Comparison of ENCODE assay signal across 9 cellular contexts in genomic region chr20:62716198-62716940, GRCh38. TPM values are rescaled to one million over a fixed set of nuclear protein-coding genes. Genes with fewer than 3 reads are reported as not detected.
DNase-seq lines count a peak whose midpoint lies in the region; ATAC-seq and TF ChIP-seq lines count a peak whose summit lies in the region.
"Had no signal": no experiment of that assay in that cellular context is flagged by ENCODE, and none has a peak within 500 bp of the region (broad histone marks: within the 10 kb centered on the region; RNA-seq: fewer than 3 reads in every experiment).

No MANE protein-coding gene starts in this region.

- 0 out of 2 replicates have a peak, but pooled peaks have one; percentile 8 for ATAC-seq in PC-3
- ATAC-seq in GM19351 (IDR thresholded peaks at IDR 0.05; ENCODE audit: unreplicated experiment), result no peak
- ATAC-seq: right cardiac atrium had no signal

- peaks cover 5% of the 10 kb centered on the region; the same call in 1 of the 2 replicates for H3K4me1 ChIP-seq in PC-3 (ENCODE audit: insufficient read depth, low read length)
- peaks cover 7% of the 10 kb centered on the region; the same call in 1 of the 2 replicates for H3K4me1 ChIP-seq in PC-9 (replicated peaks; ENCODE audit: insufficient read depth)

- POLR2A ChIA-PET in PC-3 (lab: Charles Lee; ENCODE audit: unreplicated experiment), result no interaction called here
- POLR2A ChIA-PET in PC-9 (lab: Charles Lee; ENCODE audit: unreplicated experiment), result no interaction called here

- H3K27ac ChIP-seq in PC-3 (ENCODE audit: low read length) (no peak overlapping the region), PC-9 (no peak overlapping the region)

- peaks cover 1% of the 10 kb centered on the region for H3K36me3 Mint-ChIP-seq in stimulated activated naive CD8-positive, alpha-beta T cell treated with anti-CD3 and anti-CD28 coated beads, Interleukin-15, Interleukin-2, amounts not matched to agents 100 ng/mL and 50 ng/mL, for 24 hours (ENCODE audit: low read depth)

- H3K9me3 Mint-ChIP-seq in stimulated activated naive CD8-positive, alpha-beta T cell treated with anti-CD3 and anti-CD28 coated beads, Interleukin-15, Interleukin-2, amounts not matched to agents 100 ng/mL and 50 ng/mL, for 24 hours, result peaks cover 1% of the 10 kb centered on the region

- H3K27me3 Mint-ChIP-seq in stimulated activated naive CD8-positive, alpha-beta T cell treated with anti-CD3 and anti-CD28 coated beads, Interleukin-15, Interleukin-2, amounts not matched to agents 100 ng/mL and 50 ng/mL, for 24 hours, result peaks cover 5% of the 10 kb centered on the region

- H3K4me2 ChIP-seq in PC-3 (ENCODE audit: low read length) (no peak overlapping the region), PC-9 (no peak overlapping the region)

- H3K79me2 ChIP-seq in PC-3 (ENCODE audit: low read length), result no peaks in the 10 kb centered on the region
- H3K79me2 ChIP-seq in PC-9 (ENCODE audit: low read depth), result peaks cover 23% of the 10 kb centered on the region

- TF ChIP-seq CTCF in PC-3 (conservative IDR thresholded peaks at IDR 0.05; ENCODE audit: low read depth, low read length), result no peak
- no peak for TF ChIP-seq CTCF in fibroblast of the aortic adventitia (IDR thresholded peaks at IDR 0.05; ENCODE audit: insufficient read depth, low read length)
- no peak for TF ChIP-seq CTCF in PC-9 (conservative IDR thresholded peaks at IDR 0.05)

- no peaks in the 10 kb centered on the region for H3K9me2 ChIP-seq in PC-3 (replicated peaks; ENCODE audit: low read length)
- no peaks in the 10 kb centered on the region for H3K9me2 ChIP-seq in PC-9 (ENCODE audit: insufficient read depth)

- peak overlapping the region; percentile 27 for H3K4me3 Mint-ChIP-seq in stimulated activated naive CD8-positive, alpha-beta T cell treated with anti-CD3 and anti-CD28 coated beads, Interleukin-15, Interleukin-2, amounts not matched to agents 100 ng/mL and 50 ng/mL, for 24 hours

- no peaks in the 10 kb centered on the region for H3F3A ChIP-seq in PC-3 (ENCODE audit: low read length, unreplicated experiment)
- H3F3A ChIP-seq in PC-9 (ENCODE audit: insufficient read depth, low read depth), result 0 out of 2 replicates have a peak, but pooled peaks cover 7% of the 10 kb centered on the region

- intact Hi-C loops in PC-3 (cut with micrococcal nuclease) (no loop called here), PC-9 (cut with micrococcal nuclease; ENCODE audit: unreplicated experiment) (no loop called here)

- no peak overlapping the region for H3K4me3 ChIP-seq in PC-3 (ENCODE audit: low read length)
- H3K4me3 ChIP-seq in fibroblast of the aortic adventitia (ENCODE audit: low read depth, low read length), result no peak overlapping the region
- no peak overlapping the region for H3K4me3 ChIP-seq in PC-9

- no peaks in the 10 kb centered on the region for H3K27me3 ChIP-seq in PC-3 (ENCODE audit: low read length)
- no peaks in the 10 kb centered on the region for H3K27me3 ChIP-seq in PC-9 (ENCODE audit: insufficient read depth, low read depth)

- H4K20me1 ChIP-seq in PC-3 (ENCODE audit: low read length) (no peaks in the 10 kb centered on the region), PC-9 (ENCODE audit: insufficient read depth) (no peaks in the 10 kb centered on the region; the same call in 1 of the 2 replicates)

- TF ChIP-seq POLR2A in erythroblast (IDR thresholded peaks at IDR 0.05; ENCODE audit: low read length), result no peak

- DNase-seq in PC-3 (no peak), fibroblast of the aortic adventitia (ENCODE audit: low read depth) (peak; percentile 58), erythroblast (lab: John Stamatoyannopoulos, UW) (no peak), PC-9 (no peak)
- peak; percentile 71 for DNase-seq in activated CD8-positive, alpha-beta memory T cell treated with anti-CD3 and anti-CD28 coated beads, Interleukin-2, amount 50 U/mL, for 48 hours
- DNase-seq: NCI-H1105 had no signal

- peaks cover 19% of the 10 kb centered on the region for H3K4me1 Mint-ChIP-seq in stimulated activated naive CD8-positive, alpha-beta T cell treated with anti-CD3 and anti-CD28 coated beads, Interleukin-15, Interleukin-2, amounts not matched to agents 100 ng/mL and 50 ng/mL, for 24 hours (ENCODE audit: low read depth)

- no TSS peak for BruUV-seq in PC-3 (replicated peaks; lab: Mats Ljungman, UMichigan)
- BruUV-seq in PC-9 (replicated peaks; lab: Mats Ljungman, UMichigan), result no TSS peak

- no peak overlapping the region for H3K27ac Mint-ChIP-seq in stimulated activated naive CD8-positive, alpha-beta T cell treated with anti-CD3 and anti-CD28 coated beads, Interleukin-15, Interleukin-2, amounts not matched to agents 100 ng/mL and 50 ng/mL, for 24 hours

- H3K9me3 ChIP-seq in PC-3 (ENCODE audit: low read length), result no peaks in the 10 kb centered on the region
- H3K9me3 ChIP-seq in PC-9 (ENCODE audit: insufficient read depth, low read depth), result peaks cover 9% of the 10 kb centered on the region; the same call in 1 of the 2 replicates

- H2AFZ ChIP-seq in PC-3 (ENCODE audit: low read length) (no peak overlapping the region), PC-9 (no peak overlapping the region)

- CTCF ChIA-PET in PC-3 (lab: Charles Lee), result no interaction called here
- CTCF ChIA-PET in PC-9 (lab: Charles Lee), result no interaction called here

- H3K9ac ChIP-seq in PC-3 (ENCODE audit: low read length), result no peak overlapping the region

- H3K36me3 ChIP-seq in PC-3 (ENCODE audit: low read depth, low read length) (no peaks in the 10 kb centered on the region), PC-9 (ENCODE audit: low read depth) (no peaks in the 10 kb centered on the region)

RNA-seq across cellular contexts. Expression of gene NTSR1, which starts 7.7 kb away (rescaled TPM):
- total RNA-seq in PC-3 (2014; rRNA removed) (7.8 and 10.6 TPM in 2 replicates), fibroblast of the aortic adventitia (ENCODE audit: low replicate concordance) (8.0 TPM in 1 of 2 replicates, not detected in the other), PC-9 (2021) (0.98 and 1.3 TPM in 2 replicates)

Comparison
In these comparisons a context has a peak if more than half of its experiments do, and no peak if none do; other contexts are left out.
1. DNase-seq: peak in activated CD8-positive, alpha-beta memory T cell treated with anti-CD3 and anti-CD28 coated beads, Interleukin-2, amount 50 U/mL, for 48 hours (single experiment) and fibroblast of the aortic adventitia (single experiment); none in PC-3 (single experiment), erythroblast (0 of 2) and PC-9 (0 of 2).